In the genomic region with DNA sequence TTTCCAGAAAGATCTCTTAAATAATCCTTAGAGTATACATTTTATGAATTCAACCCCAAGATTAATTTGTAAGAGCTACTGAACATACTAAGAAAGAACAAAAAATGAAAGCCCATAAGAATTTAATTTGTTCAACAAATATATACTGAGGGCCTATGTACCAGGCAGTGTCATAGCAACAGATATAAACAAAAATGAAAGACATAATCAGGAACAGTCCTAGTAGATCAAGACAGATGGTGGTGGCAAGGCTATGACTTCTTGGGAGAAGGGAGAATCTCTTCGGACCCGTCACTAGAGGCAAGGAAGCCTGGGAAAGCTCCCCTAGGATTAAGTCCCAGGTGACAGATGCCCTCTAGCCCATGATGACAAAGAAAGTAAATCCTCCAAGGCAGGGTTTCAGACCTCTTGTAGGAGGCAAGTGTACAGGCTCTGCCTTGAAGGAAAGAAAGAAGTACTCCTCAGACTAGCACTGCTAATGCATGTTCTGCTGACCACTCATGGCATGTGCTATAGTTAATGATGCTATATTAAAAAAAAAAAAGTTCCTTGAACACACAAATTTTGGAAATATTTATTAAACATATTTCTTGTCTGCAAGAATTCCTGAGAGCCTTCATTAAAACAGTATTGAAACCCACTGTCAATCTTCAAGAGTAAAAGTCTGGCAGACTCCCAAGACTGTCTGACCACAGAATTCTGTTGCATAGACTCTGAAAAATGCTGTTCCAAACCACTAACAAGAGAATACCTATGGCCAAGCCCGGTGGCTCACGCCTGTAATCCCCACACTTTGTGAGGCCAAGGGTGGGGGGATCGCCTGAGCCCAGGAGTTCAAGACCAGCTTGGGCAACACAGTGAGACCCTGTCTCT, we compare ENCODE assay signal across 13 cellular contexts. TPM values are rescaled to one million over a fixed set of nuclear protein-coding genes. Genes with fewer than 3 reads are reported as not detected.
DNase-seq lines count a peak whose midpoint lies in the region; ATAC-seq and TF ChIP-seq lines count a peak whose summit lies in the region.
"Had no signal": no experiment of that assay in that cellular context is flagged by ENCODE, and none has a peak within 500 bp of the region (broad histone marks: within the 10 kb centered on the region; RNA-seq: fewer than 3 reads in every experiment).

No MANE protein-coding gene starts in this region.

- peak overlapping the region; percentile 91 for H3K27ac Mint-ChIP-seq in osteocyte (ENCODE audit: unreplicated experiment)
- H3K27ac Mint-ChIP-seq: nephron had no signal

- peaks cover 23% of the 10 kb centered on the region for H3K4me1 Mint-ChIP-seq in osteocyte (ENCODE audit: unreplicated experiment)
- H3K4me1 Mint-ChIP-seq: nephron had no signal

- H3K27ac ChIP-seq in brain microvascular endothelial cell, result no peak overlapping the region
- H3K27ac ChIP-seq: dorsolateral prefrontal cortex had no signal

- H3K4me3 Mint-ChIP-seq in osteocyte (ENCODE audit: unreplicated experiment), result no peak overlapping the region
- H3K4me3 Mint-ChIP-seq: nephron had no signal

- no peak for ATAC-seq in HG03095 (IDR thresholded peaks at IDR 0.05; ENCODE audit: unreplicated experiment)
- ATAC-seq in left cardiac atrium, result no peak

- in situ Hi-C loops in brain microvascular endothelial cell (cut with HindIII; ENCODE audit: low pct_ligation_motif_present, low sequenced_read_pairs), result no loop called here

- H3K9me3 Mint-ChIP-seq in osteocyte (ENCODE audit: unreplicated experiment), result no peaks in the 10 kb centered on the region
- H3K9me3 Mint-ChIP-seq: nephron had no signal

- no peaks in the 10 kb centered on the region for H3K27me3 Mint-ChIP-seq in osteocyte (ENCODE audit: unreplicated experiment)

- H3K4me3 ChIP-seq in brain microvascular endothelial cell (ENCODE audit: low read depth, low read length), result no peak overlapping the region
- H3K4me3 ChIP-seq: dorsolateral prefrontal cortex had no signal

- intact Hi-C loops in left cardiac atrium (cut with DNase I), result loop anchor here in 1 of 2 donors (10.0 kb wide), 1 partner anchor 203 kb away; no protein-coding TSS in a partner anchor

- H3K27me3 ChIP-seq in brain microvascular endothelial cell (replicated peaks), result no peaks in the 10 kb centered on the region
- H3K27me3 ChIP-seq: dorsolateral prefrontal cortex had no signal

- peak; percentile 51 for DNase-seq in GM04504 (ENCODE audit: low read depth)
- peak; percentile 91 for DNase-seq in NCI-H226
- DNase-seq in brain microvascular endothelial cell, result peak; percentile 90
- no peak for DNase-seq in osteocyte (ENCODE audit: extremely low spot score, unreplicated experiment)
- no peak for DNase-seq in GOT3 (lab: John Stamatoyannopoulos, UW)
- DNase-seq in left cardiac atrium, result no peak
- DNase-seq: dorsolateral prefrontal cortex; KG1; NCI-H526; stimulated activated CD4-positive, alpha-beta T cell treated with anti-CD3 and anti-CD28 coated beads, Interleukin-2, amount 100 ng/mL, for 24 hours; T-helper 2 cell had no signal

- peaks cover 21% of the 10 kb centered on the region for H3K36me3 ChIP-seq in brain microvascular endothelial cell (replicated peaks)

- no peak for TF ChIP-seq CTCF in brain microvascular endothelial cell (IDR thresholded peaks at IDR 0.05; ENCODE audit: low read depth, low read length, missing control alignments)
- TF ChIP-seq CTCF in osteocyte (IDR thresholded peaks at IDR 0.05), result no peak

- H3K36me3 Mint-ChIP-seq in osteocyte (ENCODE audit: unreplicated experiment), result peaks cover 38% of the 10 kb centered on the region

RNA-seq across cellular contexts. Expression of a gene that starts 31.5 kb away (rescaled TPM):
- total RNA-seq in osteocyte, result 25.3 and 26.1 TPM in 2 replicates
- total RNA-seq in left cardiac atrium, result 10 to 100 TPM; 13.9 to 20.0 TPM

Comparison
In these comparisons a context has a peak if more than half of its experiments do, and no peak if none do; other contexts are left out.
1. DNase-seq: peak in GM04504 (single experiment), NCI-H226 (single experiment) and brain microvascular endothelial cell (single experiment); none in osteocyte (single experiment), GOT3 (single experiment) and left cardiac atrium (single experiment).